Comparison of ENCODE assay signal across 12 cellular contexts in genomic region chr7:151017370-151017952, GRCh38. TPM values are rescaled to one million over a fixed set of nuclear protein-coding genes. Genes with fewer than 3 reads are reported as not detected.
DNase-seq lines count a peak whose midpoint lies in the region; ATAC-seq, FAIRE-seq and TF ChIP-seq lines count a peak whose summit lies in the region.
"Had no signal": no experiment of that assay in that cellular context is flagged by ENCODE, and none has a peak within 500 bp of the region (broad histone marks: within the 10 kb centered on the region; RNA-seq: fewer than 3 reads in every experiment).

No MANE protein-coding gene starts in this region.

- H4K20me1 ChIP-seq in MM.1S (ENCODE audit: insufficient read depth, low read length) (no peaks in the 10 kb centered on the region), astrocyte (ENCODE audit: insufficient read depth, low read length) (no peaks in the 10 kb centered on the region)

- ATAC-seq in HG03571 (IDR thresholded peaks at IDR 0.05; ENCODE audit: unreplicated experiment), result no peak
- ATAC-seq in mucosa of descending colon, result no peak
- ATAC-seq in HG02571 (IDR thresholded peaks at IDR 0.05; ENCODE audit: unreplicated experiment), result no peak

- H3K36me3 ChIP-seq in MM.1S (replicated peaks; ENCODE audit: insufficient read depth, low read length) (no peaks in the 10 kb centered on the region), astrocyte (ENCODE audit: insufficient read depth, low read length) (no peaks in the 10 kb centered on the region), mucosa of descending colon (ENCODE audit: low read depth) (no peaks in the 10 kb centered on the region)

- H3K4me3 ChIP-seq in MM.1S (ENCODE audit: low read length), result peak overlapping the region; percentile 29; the same call in 1 of the 2 replicates
- no peak overlapping the region for H3K4me3 ChIP-seq in astrocyte (ENCODE audit: insufficient read depth, low read depth, low read length)
- no peak overlapping the region for H3K4me3 ChIP-seq in mucosa of descending colon
- H3K4me3 ChIP-seq: GM12878 had no signal

- no peaks in the 10 kb centered on the region for H3K79me2 ChIP-seq in MM.1S (ENCODE audit: low read length)
- no peaks in the 10 kb centered on the region for H3K79me2 ChIP-seq in astrocyte (ENCODE audit: insufficient read depth, low read length)

- no peak for DNase-seq in activated CD4-positive, alpha-beta T cell treated with anti-CD3 and anti-CD28 coated beads, Interleukin-2, amount 10 ng/mL, durations not matched to agents 24 days and 14 days
- no peak for DNase-seq in activated CD4-positive, alpha-beta T cell treated with anti-CD3 and anti-CD28 coated beads for 48 hours
- no peak for DNase-seq in MM.1S
- DNase-seq in astrocyte (ENCODE audit: low read depth), result no peak
- no peak for DNase-seq in progenitor cell of endocrine pancreas (ENCODE audit: low spot score, unreplicated experiment)
- no peak for DNase-seq in mucosa of descending colon

- no peaks in the 10 kb centered on the region for H3K9me3 ChIP-seq in MM.1S (replicated peaks; ENCODE audit: insufficient read depth, low read length)
- no peaks in the 10 kb centered on the region for H3K9me3 ChIP-seq in astrocyte (ENCODE audit: insufficient read depth, low read depth, low read length)
- no peaks in the 10 kb centered on the region for H3K9me3 ChIP-seq in mucosa of descending colon
- H3K9me3 ChIP-seq: psoas muscle had no signal

- peaks cover 14% of the 10 kb centered on the region for H3K36me3 Mint-ChIP-seq in activated CD4-positive, alpha-beta T cell treated with anti-CD3 and anti-CD28 coated beads, Interleukin-2, amount 10 ng/mL, durations not matched to agents 24 days and 14 days (ENCODE audit: low read depth)
- H3K36me3 Mint-ChIP-seq in astrocyte (ENCODE audit: low read depth, unreplicated experiment) (peaks cover 11% of the 10 kb centered on the region), progenitor cell of endocrine pancreas (ENCODE audit: insufficient read depth) (no peaks in the 10 kb centered on the region)

- 0 out of 2 replicates have a peak, but pooled peaks cover 4% of the 10 kb centered on the region for H3F3A ChIP-seq in MM.1S (ENCODE audit: insufficient read depth, low read length)

- H3K4me1 Mint-ChIP-seq in activated CD4-positive, alpha-beta T cell treated with anti-CD3 and anti-CD28 coated beads, Interleukin-2, amount 10 ng/mL, durations not matched to agents 24 days and 14 days, result peaks cover 49% of the 10 kb centered on the region
- peaks cover 6% of the 10 kb centered on the region for H3K4me1 Mint-ChIP-seq in astrocyte (ENCODE audit: low read depth, unreplicated experiment)
- peaks cover 7% of the 10 kb centered on the region for H3K4me1 Mint-ChIP-seq in progenitor cell of endocrine pancreas (ENCODE audit: low read depth)

- H3K4me3 Mint-ChIP-seq in activated CD4-positive, alpha-beta T cell treated with anti-CD3 and anti-CD28 coated beads, Interleukin-2, amount 10 ng/mL, durations not matched to agents 24 days and 14 days, result peak overlapping the region; percentile 86
- H3K4me3 Mint-ChIP-seq in astrocyte (ENCODE audit: unreplicated experiment) (peak overlapping the region; percentile 4), progenitor cell of endocrine pancreas (ENCODE audit: low read depth) (peak overlapping the region; percentile 31)

- H3K27me3 Mint-ChIP-seq in activated CD4-positive, alpha-beta T cell treated with anti-CD3 and anti-CD28 coated beads, Interleukin-2, amount 10 ng/mL, durations not matched to agents 24 days and 14 days, result peaks cover 27% of the 10 kb centered on the region
- H3K27me3 Mint-ChIP-seq in astrocyte (ENCODE audit: low read depth, unreplicated experiment) (peaks cover 51% of the 10 kb centered on the region), progenitor cell of endocrine pancreas (peaks cover 87% of the 10 kb centered on the region)

- H3K4me1 ChIP-seq in MM.1S (ENCODE audit: low read length), result peaks cover 11% of the 10 kb centered on the region; the same call in 1 of the 2 replicates
- peaks cover 20% of the 10 kb centered on the region for H3K4me1 ChIP-seq in astrocyte (ENCODE audit: insufficient read depth, low read length)
- H3K4me1 ChIP-seq in mucosa of descending colon (ENCODE audit: low read depth), result peaks cover 16% of the 10 kb centered on the region

- no peaks in the 10 kb centered on the region for H3K9me2 ChIP-seq in MM.1S (replicated peaks; ENCODE audit: insufficient read depth, low read length)

- H2AFZ ChIP-seq in MM.1S (ENCODE audit: low read length), result peak overlapping the region; percentile 66
- H2AFZ ChIP-seq in astrocyte (ENCODE audit: low read depth, low read length), result peak overlapping the region; percentile 63

- no peak for FAIRE-seq in astrocyte (lab: Jason Lieb, UNC)
- FAIRE-seq: TTC549 had no signal

- intact Hi-C loops in activated CD4-positive, alpha-beta T cell treated with anti-CD3 and anti-CD28 coated beads, Interleukin-2, amount 10 ng/mL, durations not matched to agents 24 days and 14 days (cut with micrococcal nuclease), result loop anchor here (5.0 kb wide), 1 partner anchor 120 kb away; no protein-coding TSS in a partner anchor
- intact Hi-C loops in mucosa of descending colon (cut with DNase I, micrococcal nuclease), result no loop called here

- TF ChIP-seq CTCF in MM.1S (IDR thresholded peaks at IDR 0.05; ENCODE audit: low read length) (no peak), astrocyte (IDR thresholded peaks at IDR 0.05; ENCODE audit: insufficient read depth, low read depth, low read length) (no peak), progenitor cell of endocrine pancreas (IDR thresholded peaks at IDR 0.05; ENCODE audit: unreplicated experiment) (no peak), mucosa of descending colon (IDR thresholded peaks at IDR 0.05) (no peak)

- H3K27me3 ChIP-seq in MM.1S (replicated peaks; ENCODE audit: insufficient read depth, low read length) (peaks cover 61% of the 10 kb centered on the region), astrocyte (ENCODE audit: insufficient read depth, low read length) (peaks cover 32% of the 10 kb centered on the region)

- H3K27ac Mint-ChIP-seq in activated CD4-positive, alpha-beta T cell treated with anti-CD3 and anti-CD28 coated beads, Interleukin-2, amount 10 ng/mL, durations not matched to agents 24 days and 14 days, result peak overlapping the region; percentile 93
- no peak overlapping the region for H3K27ac Mint-ChIP-seq in astrocyte (ENCODE audit: unreplicated experiment)
- no peak overlapping the region for H3K27ac Mint-ChIP-seq in progenitor cell of endocrine pancreas

- H3K27ac ChIP-seq in MM.1S (ENCODE audit: low read length), result no peak overlapping the region
- no peak overlapping the region for H3K27ac ChIP-seq in astrocyte (ENCODE audit: low read depth, low read length)
- H3K27ac ChIP-seq: psoas muscle had no signal

- H3K4me2 ChIP-seq in MM.1S (ENCODE audit: low read depth, low read length) (peak overlapping the region; percentile 76), astrocyte (ENCODE audit: low read length) (peak overlapping the region; percentile 76)

- no peaks in the 10 kb centered on the region for H3K9me3 Mint-ChIP-seq in activated CD4-positive, alpha-beta T cell treated with anti-CD3 and anti-CD28 coated beads, Interleukin-2, amount 10 ng/mL, durations not matched to agents 24 days and 14 days
- H3K9me3 Mint-ChIP-seq in astrocyte (ENCODE audit: unreplicated experiment) (peaks cover 2% of the 10 kb centered on the region), progenitor cell of endocrine pancreas (ENCODE audit: low read depth) (no peaks in the 10 kb centered on the region)

- H3K9ac ChIP-seq in MM.1S (ENCODE audit: low read length), result no peak overlapping the region
- H3K9ac ChIP-seq in astrocyte (ENCODE audit: low read length), result no peak overlapping the region

RNA-seq across cellular contexts. Expression of gene ATG9B, which starts 6.8 kb away (rescaled TPM):
- total RNA-seq in activated CD4-positive, alpha-beta T cell treated with anti-CD3 and anti-CD28 coated beads, Interleukin-2, amount 10 ng/mL, durations not matched to agents 24 days and 14 days, result 7.3 and 7.5 TPM in 2 replicates
- total RNA-seq in astrocyte, result 1.8 and 2.2 TPM in 2 replicates
- 0.58 and 0.79 TPM in 2 replicates for total RNA-seq in progenitor cell of endocrine pancreas
- total RNA-seq in mucosa of descending colon, result under 1 TPM; 0.09 to 0.90 (median 0.89) TPM
- total RNA-seq: M059J, psoas muscle had no signal

RNA-seq across cellular contexts. Expression of gene ABCB8, which starts 10.8 kb away (rescaled TPM):
- 56.4 and 57.4 TPM in 2 replicates for total RNA-seq in activated CD4-positive, alpha-beta T cell treated with anti-CD3 and anti-CD28 coated beads, Interleukin-2, amount 10 ng/mL, durations not matched to agents 24 days and 14 days
- 52.2 and 53.3 TPM in 2 replicates for total RNA-seq in astrocyte
- 36.0 and 36.2 TPM in 2 replicates for total RNA-seq in progenitor cell of endocrine pancreas
- total RNA-seq in mucosa of descending colon, result 10 to 100 TPM; 40.1 to 44.9 (median 41.8) TPM

RNA-seq across cellular contexts. Expression of gene NOS3, which starts 26.6 kb away (rescaled TPM):
- 14.3 and 15.7 TPM in 2 replicates for total RNA-seq in activated CD4-positive, alpha-beta T cell treated with anti-CD3 and anti-CD28 coated beads, Interleukin-2, amount 10 ng/mL, durations not matched to agents 24 days and 14 days
- total RNA-seq in astrocyte (1.8 and 2.0 TPM in 2 replicates), progenitor cell of endocrine pancreas (0.74 and 1.1 TPM in 2 replicates), mucosa of descending colon (1 to 10 TPM; 2.5 to 6.3 (median 6.0) TPM)
- total RNA-seq: M059J had no signal

RNA-seq across cellular contexts. Expression of gene ASIC3, which starts 30.9 kb away (rescaled TPM):
- 3.5 and 4.0 TPM in 2 replicates for total RNA-seq in activated CD4-positive, alpha-beta T cell treated with anti-CD3 and anti-CD28 coated beads, Interleukin-2, amount 10 ng/mL, durations not matched to agents 24 days and 14 days
- total RNA-seq in astrocyte (3.9 and 5.9 TPM in 2 replicates), progenitor cell of endocrine pancreas (3.5 and 5.1 TPM in 2 replicates), mucosa of descending colon (1 to 10 TPM; 1.2 to 6.5 (median 3.4) TPM)

RNA-seq across cellular contexts. Expression of gene KCNH2, which starts 39.3 kb away (rescaled TPM):
- total RNA-seq in activated CD4-positive, alpha-beta T cell treated with anti-CD3 and anti-CD28 coated beads, Interleukin-2, amount 10 ng/mL, durations not matched to agents 24 days and 14 days, result 0.36 and 0.37 TPM in 2 replicates
- total RNA-seq in astrocyte (4.5 and 4.6 TPM in 2 replicates), progenitor cell of endocrine pancreas (6.9 and 9.4 TPM in 2 replicates), mucosa of descending colon (10 to 100 TPM in 1 of 3 donors, 1 to 10 TPM in 2; 2.9 to 87.1 (median 5.3) TPM)

Comparison
In these comparisons a context has a peak if more than half of its experiments do, and no peak if none do; other contexts are left out.
1. H3K4me3 Mint-ChIP-seq: peak in every context shown above with its lines; median percentile 86 in activated CD4-positive, alpha-beta T cell treated with anti-CD3 and anti-CD28 coated beads, Interleukin-2, amount 10 ng/mL, durations not matched to agents 24 days and 14 days; 31 in progenitor cell of endocrine pancreas; 4 in astrocyte.